In the genomic region with DNA sequence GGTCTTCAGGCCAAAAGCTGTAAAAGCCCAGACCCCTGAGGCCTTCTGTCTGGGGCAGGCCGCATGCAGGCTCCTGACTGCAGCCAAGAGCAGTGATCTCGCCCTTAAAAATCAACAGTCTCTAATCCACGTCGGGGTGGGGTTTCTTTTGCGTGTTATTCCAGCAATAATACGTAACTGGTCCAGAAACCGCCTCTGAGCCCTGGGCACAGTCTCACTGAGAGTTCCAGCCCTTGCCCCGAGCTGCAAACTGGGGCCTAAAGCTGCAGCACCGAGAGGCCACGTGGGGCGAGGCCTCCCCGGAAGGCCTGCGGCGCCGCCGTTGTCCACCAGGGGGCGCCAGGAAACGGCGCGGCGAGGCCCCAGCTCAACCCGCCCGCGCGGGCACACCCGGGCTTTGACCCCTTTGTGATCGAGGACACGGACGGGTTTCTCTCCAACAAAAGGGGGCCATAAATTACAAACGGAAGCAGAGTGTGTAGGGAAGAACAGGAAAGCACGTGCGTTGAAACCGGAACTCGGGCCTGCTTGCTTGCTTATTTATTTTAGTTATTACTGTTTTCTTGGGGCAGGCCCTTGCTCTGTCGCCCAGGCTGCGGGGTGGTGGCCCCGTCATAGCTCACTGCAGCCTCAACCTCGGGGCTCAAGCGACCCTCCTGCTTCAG, we compare ENCODE assay signal across 8 cellular contexts.
A peak's percentile ranks its signal among the peaks of the same experiment; 100 is the strongest.
DNase-seq lines count a peak whose midpoint lies in the region; ATAC-seq and TF ChIP-seq lines count a peak whose summit lies in the region.

No MANE protein-coding gene starts in this region.

- intact Hi-C loops in PC-9 (cut with micrococcal nuclease; ENCODE audit: unreplicated experiment): loop anchor here (1.0 kb wide), 3 partner anchors 175 to 1007 kb away; no protein-coding TSS in a partner anchor

- H3K4me3 ChIP-seq in PC-9 (peak overlapping the region; percentile 33; the same call in 1 of the 2 replicates), fibroblast of mammary gland (ENCODE audit: control insufficient read depth, low read depth, low read length) (no peak overlapping the region)

- TF ChIP-seq CTCF in PC-9 (conservative IDR thresholded peaks at IDR 0.05) (peak; percentile 99), fibroblast of mammary gland (conservative IDR thresholded peaks at IDR 0.05; ENCODE audit: control insufficient read depth, insufficient read depth, low read depth, low read length) (peak; percentile 56), nephron (IDR thresholded peaks at IDR 0.05; ENCODE audit: unreplicated experiment in 3 of 3) (peak; percentile 99)

- POLR2A ChIA-PET in PC-9 (lab: Charles Lee; ENCODE audit: unreplicated experiment): interaction anchor here (0.5 kb wide), 2 partner anchors 174 to 1760 kb away, joined by 3 to 4 read pairs; no protein-coding TSS in a partner anchor

- peaks cover 66% of the 10 kb centered on the region for H3K4me1 Mint-ChIP-seq in nephron

- CTCF ChIA-PET in PC-9 (lab: Charles Lee): interaction anchor here (0.6 to 1.5 kb wide), 5 partner anchors 134 to 517 kb away, joined by 4 to 12 read pairs (median 5); no protein-coding TSS in a partner anchor

- ATAC-seq in GM18861 (IDR thresholded peaks at IDR 0.05; ENCODE audit: unreplicated experiment): peak; percentile 66
- ATAC-seq in stimulated activated naive CD8-positive, alpha-beta T cell treated with anti-CD3 and anti-CD28 coated beads, Interleukin-15, Interleukin-2, amounts not matched to agents 100 U/mL and 50 U/mL, for 24 hours: peak; percentile 82

- H3K79me2 ChIP-seq in PC-9 (ENCODE audit: low read depth): no peaks in the 10 kb centered on the region

- no peaks in the 10 kb centered on the region for H3K36me3 Mint-ChIP-seq in nephron (ENCODE audit: low read depth)

- no peaks in the 10 kb centered on the region for H3K9me2 ChIP-seq in PC-9 (ENCODE audit: insufficient read depth)

- peak; percentile 84 for DNase-seq in 8988T
- peak; percentile 88 for DNase-seq in HuH-7 (ENCODE audit: low spot score)
- DNase-seq in PC-9: peak; percentile 48 to 84
- DNase-seq in activated T-helper 1 cell treated with Interleukin-2 at 50 U/mL for 16 hours (ENCODE audit: low read depth): peak; percentile 81
- peak; percentile 58 for DNase-seq in fibroblast of mammary gland (ENCODE audit: low read depth)
- peak; percentile 94 for DNase-seq in stimulated activated naive CD8-positive, alpha-beta T cell treated with anti-CD3 and anti-CD28 coated beads, Interleukin-15, Interleukin-2, amounts not matched to agents 100 U/mL and 50 U/mL, for 24 hours

- H3K27ac ChIP-seq in PC-9: no peak overlapping the region

- peak overlapping the region; percentile 66 to 85 (median 83) for H3K27ac Mint-ChIP-seq in nephron

- H3K9me3 Mint-ChIP-seq in nephron: no peaks in the 10 kb centered on the region

- H3K36me3 ChIP-seq in PC-9 (ENCODE audit: low read depth): no peaks in the 10 kb centered on the region

- peak overlapping the region; percentile 73 for H3K4me2 ChIP-seq in PC-9

- no TSS peak for BruUV-seq in PC-9 (replicated peaks; lab: Mats Ljungman, UMichigan)

- peaks cover 22% of the 10 kb centered on the region for H3K4me1 ChIP-seq in PC-9 (replicated peaks; ENCODE audit: insufficient read depth)

- peaks cover 21% of the 10 kb centered on the region for H3F3A ChIP-seq in PC-9 (ENCODE audit: insufficient read depth, low read depth)

- no peaks in the 10 kb centered on the region for H3K27me3 ChIP-seq in PC-9 (ENCODE audit: insufficient read depth, low read depth)

- H2AFZ ChIP-seq in PC-9: peak overlapping the region; percentile 80

- H3K4me3 Mint-ChIP-seq in nephron: peak overlapping the region in 1 of 3 experiments; percentile 33

- no peaks in the 10 kb centered on the region for H4K20me1 ChIP-seq in PC-9 (ENCODE audit: insufficient read depth)

- H3K27me3 Mint-ChIP-seq in nephron (ENCODE audit: low read depth): peaks cover 7% of the 10 kb centered on the region

- H3K9me3 ChIP-seq in PC-9 (ENCODE audit: insufficient read depth, low read depth): no peaks in the 10 kb centered on the region
